ENCODE assay signal across 29 cellular contexts in the genomic region with DNA sequence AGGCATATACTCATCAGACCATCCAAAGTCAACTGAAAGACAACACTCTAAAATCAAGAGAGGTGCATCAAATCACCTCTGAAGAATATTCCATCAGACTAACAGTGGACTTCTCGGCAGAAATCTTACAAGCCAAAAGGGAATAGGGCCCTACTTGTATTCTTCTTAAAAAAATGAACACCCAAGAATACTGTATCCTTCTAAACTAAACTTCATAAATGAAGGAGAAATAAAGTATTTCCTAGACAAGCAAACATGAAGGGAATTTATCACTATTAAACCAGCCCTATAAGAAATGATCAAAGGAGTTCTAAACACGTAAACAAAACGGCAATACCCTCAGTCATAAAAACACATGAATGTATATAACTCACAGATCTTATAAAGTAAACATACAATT.
"Had no signal": no experiment of that assay in that cellular context is flagged by ENCODE, and none has a peak within 500 bp of the region (broad histone marks: within the 10 kb centered on the region; RNA-seq: fewer than 3 reads in every experiment).

No MANE protein-coding gene starts in this region.

- H3K4me2 ChIP-seq: smooth muscle cell had no signal

- H3K9ac ChIP-seq: parathyroid adenoma had no signal

- DNase-seq: naive thymus-derived CD8-positive, alpha-beta T cell; nephron progenitor cell; nucleus accumbens; ovary; psoas muscle; spleen; stimulated activated CD4-positive, alpha-beta T cell treated with anti-CD3 and anti-CD28 coated beads, Interleukin-12 subunit alpha, Interleukin-12 subunit beta, amount 100 ng/mL, for 4 hours; stimulated activated CD4-positive, alpha-beta T cell treated with anti-CD3 and anti-CD28 coated beads, Interleukin-1b, Interleukin-23, amount 100 ng/mL, for 48 hours; stimulated activated CD4-positive, alpha-beta T cell treated with anti-CD3 and anti-CD28 coated beads, Interleukin-4, amount 100 ng/mL, for 1 hour; stimulated activated CD4-positive, alpha-beta T cell treated with anti-CD3 and anti-CD28 coated beads, Interleukin-4, amount 100 ng/mL, for 4 hours; stimulated activated CD8-positive, alpha-beta memory T cell treated with anti-CD3 and anti-CD28 coated beads, Interleukin-4, amount 100 ng/mL, for 48 hours; stimulated activated naive CD4-positive, alpha-beta T cell; stimulated activated naive CD8-positive, alpha-beta T cell treated with anti-CD3 and anti-CD28 coated beads, Interleukin-15, amount 100 ng/mL, for 72 hours; stimulated activated naive CD8-positive, alpha-beta T cell treated with anti-CD3 and anti-CD28 coated beads, Interleukin-15, Interleukin-2, amounts not matched to agents 100 U/mL and 50 U/mL, for 24 hours; substantia nigra; testis; tibial artery; transverse colon; upper lobe of right lung; uterus had no signal

- H3K27me3 ChIP-seq: neutrophil, ovary, spleen, suprapubic skin, testis, tibial artery, transverse colon, upper lobe of right lung, uterus had no signal

- ATAC-seq: naive thymus-derived CD8-positive, alpha-beta T cell; natural killer cell treated with Interleukin-12 subunit alpha and Interleukin-12 subunit beta and Interleukin-15 and Interleukin-18, amount 100 ng/mL, for 72 hours; psoas muscle; right cardiac atrium; sciatic nerve; stimulated activated memory B cell treated with anti-CD40 and anti-IgM and Interleukin-4, amounts not matched to agents 10 μg/mL and 1 μg/mL and 100 μg/mL, for 72 hours; stimulated activated naive CD8-positive, alpha-beta T cell treated with anti-CD3 and anti-CD28 coated beads, Interleukin-15, amount 100 ng/mL, for 72 hours; stimulated activated naive CD8-positive, alpha-beta T cell treated with anti-CD3 and anti-CD28 coated beads, Interleukin-15, Interleukin-2, amounts not matched to agents 100 U/mL and 50 U/mL, for 24 hours had no signal

- H3K9me3 ChIP-seq: ovary, testis had no signal

- H2AFZ ChIP-seq: parathyroid adenoma had no signal

- H3K27ac ChIP-seq: neutrophil, ovary, parathyroid adenoma, psoas muscle, skin epidermis, spleen, suprapubic skin, testis, tibial artery, transverse colon, upper lobe of right lung, uterus had no signal

- H3K4me1 ChIP-seq: parathyroid adenoma, psoas muscle, spleen, suprapubic skin, testis, tibial artery, transverse colon, upper lobe of right lung, uterus had no signal

- H3K36me3 ChIP-seq: neutrophil, ovary, spleen, suprapubic skin, tibial artery, transverse colon, upper lobe of right lung, uterus had no signal

- H3K4me3 ChIP-seq: ovary, psoas muscle, skin epidermis, smooth muscle cell, spleen, suprapubic skin, testis, tibial artery, transverse colon, upper lobe of right lung, uterus had no signal

- H3K79me2 ChIP-seq: parathyroid adenoma had no signal
